Comparison of ENCODE assay signal across 15 cellular contexts in the genomic region with DNA sequence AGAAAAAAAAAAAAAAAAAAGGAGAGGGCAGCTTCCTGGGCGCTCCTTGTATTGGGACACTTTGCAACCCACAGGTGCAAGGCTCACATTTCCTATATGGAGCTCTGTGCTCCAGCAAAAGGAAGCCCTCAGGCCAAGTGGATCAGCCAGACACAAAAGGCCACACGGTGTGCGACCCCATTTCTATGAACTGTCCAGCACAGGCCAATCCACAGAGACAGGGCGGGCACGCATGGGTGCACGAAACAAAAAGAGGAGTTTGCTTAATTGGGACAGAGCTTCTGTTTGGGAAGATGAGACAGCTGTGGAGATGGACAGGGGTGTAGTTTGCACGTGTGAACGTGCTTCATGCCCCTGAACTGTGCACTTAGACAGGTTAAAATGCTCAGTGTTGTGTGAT. TPM values are rescaled to one million over a fixed set of nuclear protein-coding genes. Genes with fewer than 3 reads are reported as not detected.
"Had no signal": no experiment of that assay in that cellular context is flagged by ENCODE, and none has a peak within 500 bp of the region (broad histone marks: within the 10 kb centered on the region; RNA-seq: fewer than 3 reads in every experiment).

No MANE protein-coding gene starts in this region.

- H3K27ac ChIP-seq: ascending aorta, esophagus squamous epithelium, tibial artery, uterus had no signal

- H3K4me1 Mint-ChIP-seq: WTC11 had no signal

- H3K4me3 Mint-ChIP-seq: T-helper 17 cell, WTC11 had no signal

- H3K27me3 Mint-ChIP-seq: naive B cell, T-helper 17 cell had no signal

- FAIRE-seq: bronchial epithelial cell had no signal

- ATAC-seq: T-helper 17 cell, WTC11 had no signal

- H3K36me3 ChIP-seq: ascending aorta, esophagus squamous epithelium, tibial artery, uterus had no signal

- H3K9me3 ChIP-seq: ascending aorta, esophagus squamous epithelium, tibial artery, uterus had no signal

- H3K27ac Mint-ChIP-seq: T-helper 17 cell, WTC11 had no signal

- H3K36me3 Mint-ChIP-seq: naive B cell, WTC11 had no signal

- H3K27me3 ChIP-seq: ascending aorta, uterus had no signal

- H3K4me1 ChIP-seq: ascending aorta, uterus had no signal

- H3K9me3 Mint-ChIP-seq: immature natural killer cell, naive B cell had no signal

- DNase-seq: activated effector memory CD4-positive, alpha-beta T cell treated with anti-CD3 and anti-CD28 coated beads, Interleukin-2, amount 50 U/mL, for 16 hours; esophagus squamous epithelium; immature natural killer cell; naive B cell; T-helper 17 cell; tibial artery; uterus had no signal

- H3K4me3 ChIP-seq: ascending aorta, esophagus squamous epithelium, tibial artery, uterus had no signal

RNA-seq across cellular contexts. Expression of gene MATK, which starts 31.6 kb away (rescaled TPM):
- total RNA-seq: ascending aorta, bronchial epithelial cell, chondrocyte, osteocyte had no signal

RNA-seq across cellular contexts. Expression of gene RAX2, which starts 45.7 kb away (rescaled TPM):
- total RNA-seq: ascending aorta, bronchial epithelial cell, chondrocyte, esophagus squamous epithelium, lung microvascular endothelial cell, osteocyte, renal cortical epithelial cell, skeletal muscle tissue, T-helper 17 cell had no signal
- polyA plus RNA-seq: immature natural killer cell had no signal

RNA-seq across cellular contexts. Expression of gene ZFR2, which starts 51.1 kb away (rescaled TPM):
- total RNA-seq: ascending aorta, bronchial epithelial cell, chondrocyte, esophagus squamous epithelium, lung microvascular endothelial cell, osteocyte, skeletal muscle tissue, uterus had no signal
